ENCODE assay signal across 8 cellular contexts in genomic region chr12:96399081-96399918, GRCh38. TPM values are rescaled to one million over a fixed set of nuclear protein-coding genes. Genes with fewer than 3 reads are reported as not detected.
A peak's percentile ranks its signal among the peaks of the same experiment; 100 is the strongest.
DNase-seq lines count a peak whose midpoint lies in the region; ATAC-seq and TF ChIP-seq lines count a peak whose summit lies in the region.

No MANE protein-coding gene starts in this region.

- intact Hi-C loops in lower leg skin (cut with DNase I; ENCODE audit: low total_unique reads) = no loop called here

- peak; percentile 42 for DNase-seq in NCI-H345 (lab: John Stamatoyannopoulos, UW)
- DNase-seq in NCI-H345 treated with DMSO at 0.1 percent for 48 hours (lab: John Stamatoyannopoulos, UW; ENCODE audit: unreplicated experiment) = no peak
- peak; percentile 24 for DNase-seq in NCI-H146 treated with DMSO at 0.1 percent for 48 hours (lab: John Stamatoyannopoulos, UW; ENCODE audit: unreplicated experiment)
- DNase-seq in activated CD4-positive, alpha-beta T cell treated with anti-CD3 and anti-CD28 coated beads, Interleukin-2, amount 50 U/mL, for 24 hours (ENCODE audit: low read depth in 1 of 2, low spot score in 1 of 2) = peak; percentile 43 to 49
- DNase-seq in dermis blood vessel endothelial cell = peak; percentile 84
- peak; percentile 68 to 95 for DNase-seq in lower leg skin (ENCODE audit: low spot score in 2 of 2)
- peak; percentile 46 to 80 (median 75) for DNase-seq in stimulated activated CD4-positive, alpha-beta T cell treated with anti-CD3 and anti-CD28 coated beads, TNF-alpha, amount 100 ng/mL, for 4 hours (ENCODE audit: low read depth in 3 of 3)

- peak overlapping the region; percentile 89 for H3K4me3 ChIP-seq in lower leg skin (ENCODE audit: low read depth, poor library complexity, severe bottlenecking)

- WGBS in lower leg skin, 2 donors = 1% methylated on average over 27 to 58 of the region's 71 CpGs

- no peak for TF ChIP-seq CTCF in lower leg skin (IDR thresholded peaks at IDR 0.05)

- no peak for TF ChIP-seq POLR2A in lower leg skin (IDR thresholded peaks at IDR 0.05)

- ATAC-seq in HG02678 (IDR thresholded peaks at IDR 0.05; ENCODE audit: unreplicated experiment) = peak; percentile 39

RNA-seq across cellular contexts. Expression of gene CDK17, which starts 0.9 kb away (rescaled TPM):
- total RNA-seq in dermis blood vessel endothelial cell = 182 and 232 TPM in 2 replicates
- 10 to 100 TPM; 27.3 to 41.9 (median 30.8) TPM for total RNA-seq in lower leg skin
